12 cellular contexts compared by ENCODE assay signal in the genomic region with DNA sequence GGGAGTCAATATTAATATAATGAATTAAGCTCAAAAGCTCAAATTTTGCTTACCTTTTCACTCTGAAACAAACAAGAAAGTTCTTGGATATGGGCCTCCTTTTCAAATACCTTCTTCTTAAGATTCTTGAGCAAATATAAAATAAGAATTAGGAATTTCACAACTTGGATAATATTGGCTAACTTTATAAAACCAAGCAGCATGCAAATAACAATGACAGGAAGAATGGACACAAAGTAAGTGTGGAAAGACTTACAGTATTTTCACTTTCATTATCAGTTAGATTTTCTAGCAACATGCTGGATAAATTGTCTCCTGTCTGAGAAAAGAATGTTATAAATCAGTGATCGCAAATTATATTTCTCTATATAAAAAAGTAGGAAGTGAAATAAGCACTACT. TPM values are rescaled to one million over a fixed set of nuclear protein-coding genes. Genes with fewer than 3 reads are reported as not detected.
DNase-seq lines count a peak whose midpoint lies in the region; ATAC-seq and TF ChIP-seq lines count a peak whose summit lies in the region.
"Had no signal": no experiment of that assay in that cellular context is flagged by ENCODE, and none has a peak within 500 bp of the region (broad histone marks: within the 10 kb centered on the region; RNA-seq: fewer than 3 reads in every experiment).

No MANE protein-coding gene starts in this region.

- in situ Hi-C loops in ACHN (cut with HindIII; ENCODE audit: low pct_ligation_motif_present, low pct_unique_long_range_greater_than_20kb, low sequenced_read_pairs), result no loop called here

- peak; percentile 49 for ATAC-seq in GM18858 (IDR thresholded peaks at IDR 0.05; ENCODE audit: unreplicated experiment)
- ATAC-seq in HG03159 (IDR thresholded peaks at IDR 0.05; ENCODE audit: unreplicated experiment), result peak; percentile 60
- ATAC-seq: gastroesophageal sphincter, GM23338 had no signal

- no peaks in the 10 kb centered on the region for H3K9me3 Mint-ChIP-seq in endothelial cell (ENCODE audit: unreplicated experiment)
- peaks cover 6% of the 10 kb centered on the region for H3K9me3 Mint-ChIP-seq in mesothelial cell of epicardium
- H3K9me3 Mint-ChIP-seq in progenitor cell of endocrine pancreas (ENCODE audit: low read depth), result peaks cover 6% of the 10 kb centered on the region

- no peak for TF ChIP-seq CTCF in endothelial cell (IDR thresholded peaks at IDR 0.05; ENCODE audit: unreplicated experiment)
- no peak for TF ChIP-seq CTCF in mesothelial cell of epicardium (IDR thresholded peaks at IDR 0.05; ENCODE audit: unreplicated experiment)
- no peak for TF ChIP-seq CTCF in progenitor cell of endocrine pancreas (IDR thresholded peaks at IDR 0.05; ENCODE audit: unreplicated experiment)

- H3K4me1 Mint-ChIP-seq in endothelial cell (ENCODE audit: unreplicated experiment), result no peaks in the 10 kb centered on the region
- H3K4me1 Mint-ChIP-seq in mesothelial cell of epicardium, result peaks cover 3% of the 10 kb centered on the region
- no peaks in the 10 kb centered on the region for H3K4me1 Mint-ChIP-seq in progenitor cell of endocrine pancreas (ENCODE audit: low read depth)
- H3K4me1 Mint-ChIP-seq: GM23338 had no signal

- H3K27ac Mint-ChIP-seq in endothelial cell (ENCODE audit: unreplicated experiment) (peak overlapping the region; percentile 84), mesothelial cell of epicardium (no peak overlapping the region), progenitor cell of endocrine pancreas (no peak overlapping the region)
- H3K27ac Mint-ChIP-seq: GM23338 had no signal

- DNase-seq in ACHN (peak; percentile 12), endothelial cell (ENCODE audit: low spot score) (no peak), mesothelial cell of epicardium (ENCODE audit: low spot score in 2 of 2, unreplicated experiment in 2 of 2) (no peak), progenitor cell of endocrine pancreas (ENCODE audit: low spot score, unreplicated experiment) (no peak), RPMI8226 (no peak), LoVo (ENCODE audit: low spot score) (no peak)
- DNase-seq: activated effector memory CD4-positive, alpha-beta T cell treated with anti-CD3 and anti-CD28 coated beads, Interleukin-2, amount 50 U/mL, for 16 hours; naive B cell had no signal

- H3K36me3 Mint-ChIP-seq in endothelial cell (ENCODE audit: low read depth, unreplicated experiment) (peaks cover 12% of the 10 kb centered on the region), mesothelial cell of epicardium (peaks cover 10% of the 10 kb centered on the region), progenitor cell of endocrine pancreas (ENCODE audit: insufficient read depth) (peaks cover 10% of the 10 kb centered on the region)

- H3K27me3 Mint-ChIP-seq in endothelial cell (ENCODE audit: unreplicated experiment) (no peaks in the 10 kb centered on the region), mesothelial cell of epicardium (ENCODE audit: low read depth) (no peaks in the 10 kb centered on the region), progenitor cell of endocrine pancreas (no peaks in the 10 kb centered on the region)
- H3K27me3 Mint-ChIP-seq: naive B cell had no signal

- H3K4me3 Mint-ChIP-seq in endothelial cell (ENCODE audit: unreplicated experiment), result no peak overlapping the region
- no peak overlapping the region for H3K4me3 Mint-ChIP-seq in mesothelial cell of epicardium
- H3K4me3 Mint-ChIP-seq in progenitor cell of endocrine pancreas (ENCODE audit: low read depth), result no peak overlapping the region
- H3K4me3 Mint-ChIP-seq: GM23338 had no signal

RNA-seq across cellular contexts. Expression of a gene that starts 13.2 kb away (rescaled TPM):
- 84.5 TPM for total RNA-seq in endothelial cell (ENCODE audit: unreplicated experiment)
- total RNA-seq in mesothelial cell of epicardium, result 66.4 to 74.0 TPM (median 71.7 TPM) in 3 replicates
- 111 and 113 TPM in 2 replicates for total RNA-seq in progenitor cell of endocrine pancreas

RNA-seq across cellular contexts. Expression of a gene that starts 41.1 kb away (rescaled TPM):
- total RNA-seq in endothelial cell (ENCODE audit: unreplicated experiment), result not detected
- total RNA-seq in mesothelial cell of epicardium, result 0.11 to 0.32 TPM in 2 of 3 replicates, not detected in the other
- not detected in 2 replicates for total RNA-seq in progenitor cell of endocrine pancreas
- total RNA-seq: GM23338 had no signal
